ENCODE assay signal across 14 cellular contexts in the genomic region with DNA sequence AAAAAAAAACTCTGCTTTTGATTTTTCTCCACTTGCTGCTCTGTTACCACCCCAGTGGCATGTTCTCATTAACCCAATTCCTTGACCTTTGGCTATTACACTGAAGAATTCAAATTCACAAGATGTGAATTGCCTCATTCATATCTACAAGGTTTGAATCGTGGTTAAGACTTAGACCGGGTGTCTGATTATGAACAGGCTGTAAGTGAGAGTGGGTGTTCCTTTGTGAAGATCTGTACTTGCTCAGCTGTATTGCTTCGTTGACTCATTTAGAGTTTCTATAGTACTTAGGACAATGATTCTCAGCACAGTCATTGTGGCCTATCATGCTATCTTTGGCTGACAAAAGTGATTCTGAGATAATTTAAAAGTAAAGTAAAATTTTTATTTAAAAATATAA. TPM values are rescaled to one million over a fixed set of nuclear protein-coding genes. Genes with fewer than 3 reads are reported as not detected.
DNase-seq lines count a peak whose midpoint lies in the region; ATAC-seq and TF ChIP-seq lines count a peak whose summit lies in the region.
"Had no signal": no experiment of that assay in that cellular context is flagged by ENCODE, and none has a peak within 500 bp of the region (broad histone marks: within the 10 kb centered on the region; RNA-seq: fewer than 3 reads in every experiment).

No MANE protein-coding gene starts in this region.

- H3K4me3 ChIP-seq in osteoblast (ENCODE audit: insufficient read depth, low read length) (no peak overlapping the region), spleen (no peak overlapping the region)
- H3K4me3 ChIP-seq: A549, GM23338 had no signal

- H3K27me3 Mint-ChIP-seq in activated CD4-positive, alpha-beta T cell treated with anti-CD3 and anti-CD28 coated beads for 36 hours, result no peaks in the 10 kb centered on the region
- H3K27me3 Mint-ChIP-seq: IgD-negative memory B cell had no signal

- H3K4me1 ChIP-seq in osteoblast (ENCODE audit: insufficient read depth, low read length) (no peaks in the 10 kb centered on the region), spleen (no peaks in the 10 kb centered on the region)

- POLR2A ChIA-PET in activated CD4-positive, alpha-beta T cell treated with anti-CD3 and anti-CD28 coated beads for 36 hours (lab: Charles Lee), result no interaction called here

- intact Hi-C loops in activated CD4-positive, alpha-beta T cell treated with anti-CD3 and anti-CD28 coated beads for 36 hours (cut with DNase I, micrococcal nuclease), result no loop called here
- intact Hi-C loops in spleen (cut with DNase I; ENCODE audit: low total_unique reads), result no loop called here

- peak; percentile 98 for ATAC-seq in activated CD4-positive, alpha-beta T cell treated with anti-CD3 and anti-CD28 coated beads for 36 hours
- ATAC-seq in HG02884 (IDR thresholded peaks at IDR 0.05; ENCODE audit: unreplicated experiment), result peak; percentile 99
- ATAC-seq: A549, GM23338 had no signal

- CTCF ChIA-PET in activated CD4-positive, alpha-beta T cell treated with anti-CD3 and anti-CD28 coated beads for 36 hours (lab: Charles Lee), result interaction anchor here (0.6 kb wide), 1 partner anchor 37 kb away, joined by 3 read pairs; a partner anchor contains a TSS

- TF ChIP-seq CTCF in osteoblast (IDR thresholded peaks at IDR 0.05; ENCODE audit: extremely low read depth, low read depth, low read length) (no peak), spleen (IDR thresholded peaks at IDR 0.05 in 8 of 11, conservative IDR thresholded peaks at IDR 0.05 in 3 of 11) (no peak)

- H4K20me1 ChIP-seq in osteoblast (ENCODE audit: insufficient read depth, low read length), result no peaks in the 10 kb centered on the region

- no peaks in the 10 kb centered on the region for H3K79me2 ChIP-seq in osteoblast (ENCODE audit: insufficient read depth, low read length)

- no peak overlapping the region for H3K4me2 ChIP-seq in osteoblast (ENCODE audit: insufficient read depth, low read length)
- H3K4me2 ChIP-seq: A549, GM23338 had no signal

- H3K4me3 Mint-ChIP-seq in activated CD4-positive, alpha-beta T cell treated with anti-CD3 and anti-CD28 coated beads for 36 hours, result no peak overlapping the region
- H3K4me3 Mint-ChIP-seq: GM23338; IgD-negative memory B cell; T-helper 1 cell treated with Interleukin-12 subunit alpha and Interleukin-12 subunit beta and Interleukin-4 antibody, amounts not matched to agents 30 μg/mL and 1 μg/mL, for 36 hours had no signal

- no peaks in the 10 kb centered on the region for H3K9me3 ChIP-seq in osteoblast (ENCODE audit: low read depth, low read length)
- no peaks in the 10 kb centered on the region for H3K9me3 ChIP-seq in spleen
- H3K9me3 ChIP-seq: A549 had no signal

- no peaks in the 10 kb centered on the region for H3K9me3 Mint-ChIP-seq in activated CD4-positive, alpha-beta T cell treated with anti-CD3 and anti-CD28 coated beads for 36 hours (ENCODE audit: low read depth)
- H3K9me3 Mint-ChIP-seq: GM23338; IgD-negative memory B cell; T-helper 1 cell treated with Interleukin-12 subunit alpha and Interleukin-12 subunit beta and Interleukin-4 antibody, amounts not matched to agents 30 μg/mL and 1 μg/mL, for 36 hours had no signal

- H2AFZ ChIP-seq in osteoblast (ENCODE audit: low read length), result no peak overlapping the region
- H2AFZ ChIP-seq: GM23338 had no signal

- H3K27ac ChIP-seq in osteoblast (ENCODE audit: low read depth, low read length) (no peak overlapping the region), spleen (no peak overlapping the region)
- H3K27ac ChIP-seq: A549 had no signal

- no peak for DNase-seq in activated CD4-positive, alpha-beta T cell treated with anti-CD3 and anti-CD28 coated beads for 36 hours
- no peak for DNase-seq in activated CD4-positive, alpha-beta T cell treated with anti-CD3 and anti-CD28 coated beads for 1 hour
- DNase-seq in RKO (ENCODE audit: low spot score) (peak; percentile 9), osteoblast (ENCODE audit: insufficient read length, low spot score, missing footprints) (peak; percentile 26), spleen (no peak), ureter (ENCODE audit: low spot score) (no peak)
- no peak for DNase-seq in effector CD4-positive, alpha-beta T cell
- DNase-seq: mesenchymal stem cell, NCI-H524 had no signal

- H3K4me1 Mint-ChIP-seq in activated CD4-positive, alpha-beta T cell treated with anti-CD3 and anti-CD28 coated beads for 36 hours, result peaks cover 2% of the 10 kb centered on the region
- H3K4me1 Mint-ChIP-seq: IgD-negative memory B cell had no signal

- H3K27me3 ChIP-seq in osteoblast (ENCODE audit: insufficient read depth, low read length) (no peaks in the 10 kb centered on the region), spleen (replicated peaks in 1 of 7) (no peaks in the 10 kb centered on the region)

- no peak for TF ChIP-seq POLR2A in spleen (IDR thresholded peaks at IDR 0.05)

- H3K27ac Mint-ChIP-seq in activated CD4-positive, alpha-beta T cell treated with anti-CD3 and anti-CD28 coated beads for 36 hours, result no peak overlapping the region
- H3K27ac Mint-ChIP-seq: GM23338; IgD-negative memory B cell; T-helper 1 cell treated with Interleukin-12 subunit alpha and Interleukin-12 subunit beta and Interleukin-4 antibody, amounts not matched to agents 30 μg/mL and 1 μg/mL, for 36 hours had no signal

- H3K36me3 ChIP-seq in osteoblast (ENCODE audit: insufficient read depth, low read length) (no peaks in the 10 kb centered on the region), spleen (no peaks in the 10 kb centered on the region)

- no peaks in the 10 kb centered on the region for H3K36me3 Mint-ChIP-seq in activated CD4-positive, alpha-beta T cell treated with anti-CD3 and anti-CD28 coated beads for 36 hours (ENCODE audit: low read depth)

- 42 to 63% (median 56%) methylated on average over 3 of the region's 3 CpGs for WGBS in spleen, 5 donors

RNA-seq across cellular contexts. Expression of a gene that starts 36.4 kb away (rescaled TPM):
- 1 to 10 TPM; 1.1 to 1.4 TPM for total RNA-seq in activated CD4-positive, alpha-beta T cell treated with anti-CD3 and anti-CD28 coated beads for 36 hours
- total RNA-seq in osteoblast (0.72 and 1.2 TPM in 2 replicates), spleen (10 to 100 TPM in 1 of 7 donors, 1 to 10 TPM in 6; 3.0 to 10.2 (median 6.6) TPM), ureter (7.9 TPM)
- 1 to 10 TPM in 1 of 3 donors, under 1 TPM in 2; 0.61 to 1.9 (median 0.74) TPM for polyA plus RNA-seq in spleen

Comparison
In these comparisons a context has a peak if more than half of its experiments do, and no peak if none do; other contexts are left out.
1. DNase-seq: peak in RKO (single experiment) and osteoblast (single experiment); none in activated CD4-positive, alpha-beta T cell treated with anti-CD3 and anti-CD28 coated beads for 36 hours (single experiment), activated CD4-positive, alpha-beta T cell treated with anti-CD3 and anti-CD28 coated beads for 1 hour (single experiment), spleen (single experiment), ureter (single experiment) and effector CD4-positive, alpha-beta T cell (single experiment).